11 cellular contexts compared by ENCODE assay signal in genomic region chr3:18725668-18726407, GRCh38.
A peak's percentile ranks its signal among the peaks of the same experiment; 100 is the strongest.
DNase-seq lines count a peak whose midpoint lies in the region; ATAC-seq, FAIRE-seq and TF ChIP-seq lines count a peak whose summit lies in the region.
"Had no signal": no experiment of that assay in that cellular context is flagged by ENCODE, and none has a peak within 500 bp of the region (broad histone marks: within the 10 kb centered on the region; RNA-seq: fewer than 3 reads in every experiment).

No MANE protein-coding gene starts in this region.

- no peaks in the 10 kb centered on the region for H3K9me3 Mint-ChIP-seq in T-cell
- no peaks in the 10 kb centered on the region for H3K9me3 Mint-ChIP-seq in endothelial cell (ENCODE audit: unreplicated experiment)

- no peak overlapping the region for H3K18ac ChIP-seq in IMR-90 (ENCODE audit: low read depth, low read length)

- H2BK15ac ChIP-seq in IMR-90 (ENCODE audit: low read depth, low read length): no peak overlapping the region

- H3K27me3 ChIP-seq in IMR-90 (ENCODE audit: control insufficient read depth, insufficient read depth, low read length) (no peaks in the 10 kb centered on the region), K562 (ENCODE audit: control insufficient read depth in 2 of 2, insufficient read depth in 2 of 2, low read length in 2 of 2) (no peaks in the 10 kb centered on the region)
- H3K27me3 ChIP-seq: pancreas had no signal

- H3K9me1 ChIP-seq in IMR-90 (ENCODE audit: insufficient read depth, low read length) (no peaks in the 10 kb centered on the region), K562 (ENCODE audit: control insufficient read depth, insufficient read depth, low read length) (no peaks in the 10 kb centered on the region)

- H3K27ac ChIP-seq in IMR-90 (ENCODE audit: insufficient read depth, low read length) (no peak overlapping the region), K562 (ENCODE audit: extremely low read depth, low read depth, low read length) (no peak overlapping the region)
- H3K27ac ChIP-seq: pancreas had no signal

- H2BK5ac ChIP-seq in IMR-90 (ENCODE audit: low read depth, low read length, poor library complexity, severe bottlenecking): no peak overlapping the region

- no peak overlapping the region for H2BK120ac ChIP-seq in IMR-90 (ENCODE audit: low read depth, low read length)

- H3K4me3 ChIP-seq in IMR-90 (ENCODE audit: insufficient read depth, low read depth, low read length): no peak overlapping the region
- no peak overlapping the region for H3K4me3 ChIP-seq in K562
- H3K4me3 ChIP-seq: pancreas had no signal

- H3K9ac ChIP-seq in IMR-90 (ENCODE audit: low read depth, low read length) (no peak overlapping the region), K562 (ENCODE audit: insufficient read depth in 1 of 2, low read depth in 2 of 2, low read length in 2 of 2) (no peak overlapping the region)

- H4K8ac ChIP-seq in IMR-90 (ENCODE audit: low read depth in 2 of 2, low read length in 2 of 2): no peak overlapping the region

- H3K27me3 Mint-ChIP-seq in T-cell (no peaks in the 10 kb centered on the region), endothelial cell (ENCODE audit: unreplicated experiment) (no peaks in the 10 kb centered on the region)

- H2AK5ac ChIP-seq in IMR-90 (ENCODE audit: low read depth, low read length): no peak overlapping the region

- BruUV-seq in IMR-90 (replicated peaks; lab: Mats Ljungman, UMichigan): no TSS peak
- BruUV-seq in K562 (replicated peaks; lab: Mats Ljungman, UMichigan): no TSS peak

- H2AFZ ChIP-seq in IMR-90 (replicated peaks; ENCODE audit: low read length, poor library complexity) (no peak overlapping the region), K562 (ENCODE audit: low read depth, low read length) (no peak overlapping the region)

- H3K4me1 ChIP-seq in IMR-90 (ENCODE audit: control insufficient read depth, insufficient read depth, low read length) (no peaks in the 10 kb centered on the region), K562 (replicated peaks in 1 of 2; ENCODE audit: control insufficient read depth in 2 of 2, insufficient read depth in 2 of 2, low read length in 2 of 2) (no peaks in the 10 kb centered on the region)
- H3K4me1 ChIP-seq: pancreas had no signal

- intact Hi-C loops in IMR-90 (cut with micrococcal nuclease): no loop called here
- intact Hi-C loops in K562 (cut with micrococcal nuclease): no loop called here

- no peaks in the 10 kb centered on the region for H3K79me1 ChIP-seq in IMR-90 (ENCODE audit: low read depth in 1 of 2, low read length in 2 of 2)

- dilution Hi-C loops in IMR-90 (cut with HindIII; ENCODE audit: low sequenced_read_pairs, unreplicated experiment): no loop called here

- H3K9me3 ChIP-seq in IMR-90 (ENCODE audit: control insufficient read depth, insufficient read depth, low read length) (peaks cover 8% of the 10 kb centered on the region), K562 (replicated peaks; ENCODE audit: control insufficient read depth, insufficient read depth, low read depth, low read length) (no peaks in the 10 kb centered on the region)
- H3K9me3 ChIP-seq: pancreas had no signal

- no peaks in the 10 kb centered on the region for H3K79me2 ChIP-seq in K562 (ENCODE audit: control insufficient read depth, insufficient read depth, low read length)

- CTCF ChIA-PET in IMR-90 (lab: Yijun Ruan, JAX) (no interaction called here), T-cell (lab: Charles Lee) (interaction anchor here (0.7 to 1.1 kb wide), 3 partner anchors 13 to 32 kb away, joined by 3 to 4 read pairs (median 3); no protein-coding TSS in a partner anchor), K562 (lab: Yijun Ruan, JAX; ENCODE audit: low intra/inter-chr PET ratio) (no interaction called here)

- H3K23ac ChIP-seq in IMR-90 (ENCODE audit: low read depth, low read length): no peak overlapping the region

- ATAC-seq in IMR-90 (ENCODE audit: low read depth) (no peak), T-cell (replicated peaks in 1 of 4) (peak; percentile 83 to 87 (median 86)), K562 (no peak), HG03457 (IDR thresholded peaks at IDR 0.05; ENCODE audit: unreplicated experiment) (no peak)

- H3K27ac Mint-ChIP-seq in T-cell (peak overlapping the region; percentile 98 to 100), endothelial cell (ENCODE audit: unreplicated experiment) (no peak overlapping the region)

- no peak overlapping the region for H2AK9ac ChIP-seq in IMR-90 (replicated peaks; ENCODE audit: low read depth, low read length, poor library complexity)

- no peak overlapping the region for H3K4me2 ChIP-seq in IMR-90 (ENCODE audit: low read depth, low read length)
- no peak overlapping the region for H3K4me2 ChIP-seq in K562 (ENCODE audit: insufficient read depth, low read length)

- DNase-seq in IMR-90 (no peak), T-cell (peak in 25 of 34 experiments; percentile 7 to 53 (median 30)), K562 (ENCODE audit: extremely low read depth in 1 of 4, low spot score in 3 of 4) (no peak), renal cortical epithelial cell (ENCODE audit: low read depth) (peak; percentile 38), endothelial cell (ENCODE audit: low spot score) (no peak), NCI-H2081 treated with DMSO at 0.1 percent for 48 hours (lab: John Stamatoyannopoulos, UW) (no peak), HUDEP-2 (lab: John Stamatoyannopoulos, UW; ENCODE audit: unreplicated experiment in 76 of 76) (no peak)
- DNase-seq: NCI-H226, pancreas had no signal

- no peak overlapping the region for H3K4ac ChIP-seq in IMR-90 (ENCODE audit: low read depth, low read length)

- in situ Hi-C loops in IMR-90 (cut with MboI; ENCODE audit: low sequenced_read_pairs) (no loop called here), K562 (cut with MboI) (no loop called here)

- H4K20me1 ChIP-seq in IMR-90 (ENCODE audit: insufficient read depth, low read length) (no peaks in the 10 kb centered on the region), K562 (replicated peaks; ENCODE audit: control insufficient read depth, insufficient read depth, low read length) (no peaks in the 10 kb centered on the region)

- POLR2A ChIA-PET in IMR-90 (lab: Charles Lee; ENCODE audit: unreplicated experiment) (no interaction called here), T-cell (lab: Charles Lee) (interaction anchor here (0.6 to 1.1 kb wide), 3 partner anchors 10 to 14 kb away, joined by 3 to 4 read pairs (median 3); no protein-coding TSS in a partner anchor), K562 (lab: Yijun Ruan, JAX) (no interaction called here)

- peak overlapping the region; percentile 28 to 76 (median 62) for H3K4me3 Mint-ChIP-seq in T-cell
- H3K4me3 Mint-ChIP-seq in endothelial cell (ENCODE audit: unreplicated experiment): no peak overlapping the region

- peaks cover 76 to 80% (median 76%) of the 10 kb centered on the region in 3 donors for H3K4me1 Mint-ChIP-seq in T-cell
- no peaks in the 10 kb centered on the region for H3K4me1 Mint-ChIP-seq in endothelial cell (ENCODE audit: unreplicated experiment)

- no peak for TF ChIP-seq RAD21 in IMR-90 (IDR thresholded peaks at IDR 0.05; ENCODE audit: low read length)
- no peak for TF ChIP-seq RAD21 in K562 (CRISPR knock-in tag; conservative IDR thresholded peaks at IDR 0.05 in 1 of 2, IDR thresholded peaks at IDR 0.05 in 1 of 2)

- TF ChIP-seq POLR2A in IMR-90 (IDR thresholded peaks at IDR 0.05; ENCODE audit: low read depth, low read length) (no peak), K562 (conservative IDR thresholded peaks at IDR 0.05) (no peak)

- H2BK20ac ChIP-seq in IMR-90 (ENCODE audit: low read depth, low read length): no peak overlapping the region

- H3K14ac ChIP-seq in IMR-90 (replicated peaks; ENCODE audit: low read depth, low read length): no peak overlapping the region

- WGBS in IMR-90 (ENCODE audit: extremely low coverage in 2 of 2, insufficient read length in 1 of 2), 2 experiments: no CpG with 5 or more reads among the region's 6 CpGs
- 0% methylated on average over 6 of the region's 6 CpGs for WGBS in K562 (ENCODE audit: insufficient coverage, low coverage, missing lambda C conversion rate)

- H3K56ac ChIP-seq in IMR-90 (ENCODE audit: extremely low read depth, insufficient read depth, low read length): no peak overlapping the region

- H3K36me3 Mint-ChIP-seq in T-cell (no peaks in the 10 kb centered on the region), endothelial cell (ENCODE audit: low read depth, unreplicated experiment) (no peaks in the 10 kb centered on the region)

- H3K36me3 ChIP-seq in IMR-90 (ENCODE audit: control insufficient read depth, insufficient read depth, low read length): no peaks in the 10 kb centered on the region
- H3K36me3 ChIP-seq in K562 (ENCODE audit: control insufficient read depth, insufficient read depth, low read length): no peaks in the 10 kb centered on the region
- H3K36me3 ChIP-seq: pancreas had no signal

- TF ChIP-seq CTCF in IMR-90 (conservative IDR thresholded peaks at IDR 0.05; ENCODE audit: low read depth, low read length) (no peak), K562 (IDR thresholded peaks at IDR 0.05 in 2 of 3, conservative IDR thresholded peaks at IDR 0.05 in 1 of 3; ENCODE audit: insufficient read depth in 2 of 3, low read depth in 1 of 3, low read length in 3 of 3) (no peak), endothelial cell (IDR thresholded peaks at IDR 0.05; ENCODE audit: unreplicated experiment) (no peak)

- TF ChIP-seq EP300 in K562 (IDR thresholded peaks at IDR 0.05; ENCODE audit: low read length): no peak

- no peak for FAIRE-seq in K562 (lab: Jason Lieb, UNC)
- FAIRE-seq: endothelial cell of umbilical vein, pancreas had no signal

- no peak overlapping the region for H4K91ac ChIP-seq in IMR-90 (ENCODE audit: insufficient read depth, low read depth, low read length)

- H4K5ac ChIP-seq in IMR-90 (ENCODE audit: low read depth, low read length): no peak overlapping the region

TF ChIP-seq in IMR-90, 13 proteins besides CTCF, POLR2A, EP300 and RAD21:
- TF ChIP-seq CEBPB (IDR thresholded peaks at IDR 0.05; ENCODE audit: low read depth, low read length) (peak; percentile 81), RCOR1 (IDR thresholded peaks at IDR 0.05; ENCODE audit: insufficient replicate concordance, low read length) (no peak)

TF ChIP-seq in K562, 482 proteins besides CTCF, POLR2A, EP300 and RAD21 (continues in another document):
- TF ChIP-seq ZNF583 (CRISPR knock-in tag; IDR thresholded peaks at IDR 0.05) (no peak), CEBPB (tag; IDR thresholded peaks at IDR 0.05) (peak; percentile 84), NR0B1 (IDR thresholded peaks at IDR 0.05; ENCODE audit: partially characterized antibody) (no peak), HDAC1 (IDR thresholded peaks at IDR 0.05) (no peak), ELF2 (CRISPR knock-in tag; IDR thresholded peaks at IDR 0.05) (no peak), HNRNPLL (IDR thresholded peaks at IDR 0.05; ENCODE audit: low read depth, low read length, poor library complexity, severe bottlenecking) (no peak)

Comparison
In these comparisons a context has a peak if more than half of its experiments do, and no peak if none do; other contexts are left out.
1. ATAC-seq: peak in T-cell (4 of 4); none in IMR-90 (single experiment), K562 (single experiment) and HG03457 (single experiment).
2. DNase-seq: peak in T-cell (25 of 34) and renal cortical epithelial cell (single experiment); none in IMR-90 (single experiment), K562 (0 of 4), endothelial cell (single experiment), NCI-H2081 treated with DMSO at 0.1 percent for 48 hours (single experiment) and HUDEP-2 (0 of 76).
3. CTCF ChIA-PET loops: an anchor here in T-cell (0.7 to 1.1 kb wide); none called in IMR-90 and K562.
4. POLR2A ChIA-PET loops: an anchor here in T-cell (0.6 to 1.1 kb wide); none called in IMR-90 and K562.